In genomic region chr11:134685981-134686380, GRCh38 we compare ENCODE assay signal across 20 cellular contexts.
DNase-seq lines count a peak whose midpoint lies in the region; ATAC-seq and TF ChIP-seq lines count a peak whose summit lies in the region.
"Had no signal": no experiment of that assay in that cellular context is flagged by ENCODE, and none has a peak within 500 bp of the region (broad histone marks: within the 10 kb centered on the region; RNA-seq: fewer than 3 reads in every experiment).

No MANE protein-coding gene starts in this region.

- H3K9me3 ChIP-seq in SJCRH30 (replicated peaks) (no peaks in the 10 kb centered on the region), testis (no peaks in the 10 kb centered on the region)
- H3K9me3 ChIP-seq: BLaER1 treated with 17β-estradiol and CSF1 and Interleukin-3, amounts not matched to agents 10 nM and 100 nM had no signal

- H3K27me3 ChIP-seq in GM23338 (ENCODE audit: insufficient read depth), result no peaks in the 10 kb centered on the region
- H3K27me3 ChIP-seq in SJCRH30, result peaks cover 14% of the 10 kb centered on the region; the same call in 1 of the 2 replicates
- no peaks in the 10 kb centered on the region for H3K27me3 ChIP-seq in testis
- H3K27me3 ChIP-seq: BLaER1 treated with 17β-estradiol and CSF1 and Interleukin-3, amounts not matched to agents 10 nM and 100 nM had no signal

- TF ChIP-seq CTCF in GM23338 (conservative IDR thresholded peaks at IDR 0.05; ENCODE audit: low read depth in 2 of 2), result no peak
- TF ChIP-seq CTCF in testis (IDR thresholded peaks at IDR 0.05), result no peak

- no peaks in the 10 kb centered on the region for H3K4me1 Mint-ChIP-seq in GM23338
- H3K4me1 Mint-ChIP-seq: B cell, IgD-negative memory B cell had no signal

- H3K27me3 Mint-ChIP-seq in GM23338 (ENCODE audit: insufficient read depth, low read depth, poor library complexity), result peaks cover 2% of the 10 kb centered on the region

- intact Hi-C loops in testis (cut with DNase I; ENCODE audit: low total_unique reads), result no loop called here

- H3F3A ChIP-seq in GM23338 (replicated peaks; ENCODE audit: low read depth), result no peaks in the 10 kb centered on the region

- ATAC-seq in GM23338 (peak; percentile 63), GM18909 (IDR thresholded peaks at IDR 0.05; ENCODE audit: poor library complexity, unreplicated experiment) (no peak)
- ATAC-seq: CD8-positive, alpha-beta T cell; GM12878; HCT116; HepG2 had no signal

- H3K36me3 Mint-ChIP-seq in GM23338 (ENCODE audit: low read depth), result no peaks in the 10 kb centered on the region
- H3K36me3 Mint-ChIP-seq: CD8-positive, alpha-beta T cell had no signal

- H3K36me3 ChIP-seq in GM23338 (ENCODE audit: insufficient read depth) (no peaks in the 10 kb centered on the region), SJCRH30 (no peaks in the 10 kb centered on the region), testis (ENCODE audit: low read depth, missing control alignments) (no peaks in the 10 kb centered on the region)
- H3K36me3 ChIP-seq: BLaER1 treated with 17β-estradiol and CSF1 and Interleukin-3, amounts not matched to agents 10 nM and 100 nM had no signal

- H4K20me1 ChIP-seq in GM23338 (replicated peaks; ENCODE audit: insufficient read depth), result no peaks in the 10 kb centered on the region
- H4K20me1 ChIP-seq: BLaER1 treated with 17β-estradiol and CSF1 and Interleukin-3, amounts not matched to agents 10 nM and 100 nM had no signal

- H3K4me3 Mint-ChIP-seq in GM23338, result no peak overlapping the region
- H3K4me3 Mint-ChIP-seq: B cell; CD8-positive, alpha-beta T cell; HFFc6; IgD-negative memory B cell had no signal

- no peak overlapping the region for H3K4me2 ChIP-seq in GM23338
- H3K4me2 ChIP-seq: BLaER1 treated with 17β-estradiol and CSF1 and Interleukin-3, amounts not matched to agents 10 nM and 100 nM had no signal

- peak; percentile 14 for DNase-seq in GM23338 (ENCODE audit: low spot score)
- no peak for DNase-seq in SJCRH30
- DNase-seq in left kidney (ENCODE audit: low read depth, low spot score), result peak; percentile 40
- DNase-seq in testis, result no peak
- DNase-seq in kidney glomerular epithelial cell (lab: John Stamatoyannopoulos, UW), result no peak
- DNase-seq: CD8-positive, alpha-beta T cell; DMS 273 treated with DMSO at 0.1 percent for 48 hours; DMS53; DND-41; EL; GOT3; H7; HFFc6 had no signal

- no peaks in the 10 kb centered on the region for H3K9me2 ChIP-seq in GM23338 (ENCODE audit: insufficient read depth)

- no peak for TF ChIP-seq POLR2A in testis (IDR thresholded peaks at IDR 0.05)

- no peaks in the 10 kb centered on the region for H3K79me2 ChIP-seq in GM23338 (replicated peaks; ENCODE audit: insufficient read depth)

- H3K27ac ChIP-seq in GM23338 (ENCODE audit: low read depth), result no peak overlapping the region
- H3K27ac ChIP-seq in SJCRH30, result peak overlapping the region; percentile 13; the same call in 1 of the 2 replicates
- no peak overlapping the region for H3K27ac ChIP-seq in testis
- H3K27ac ChIP-seq: BLaER1 treated with 17β-estradiol and CSF1 and Interleukin-3, amounts not matched to agents 10 nM and 100 nM had no signal

- 75 to 82% methylated on average over 5 of the region's 5 CpGs for WGBS in testis, 2 donors

- no peaks in the 10 kb centered on the region for H3K9me3 Mint-ChIP-seq in GM23338
- H3K9me3 Mint-ChIP-seq: CD8-positive, alpha-beta T cell; IgD-negative memory B cell had no signal

- H3K27ac Mint-ChIP-seq in GM23338, result no peak overlapping the region
- H3K27ac Mint-ChIP-seq: B cell; CD8-positive, alpha-beta T cell; HFFc6; IgD-negative memory B cell had no signal

- no peak overlapping the region for H2AFZ ChIP-seq in GM23338

- H3K4me1 ChIP-seq in GM23338 (ENCODE audit: insufficient read depth) (peaks cover 7% of the 10 kb centered on the region), SJCRH30 (no peaks in the 10 kb centered on the region), testis (no peaks in the 10 kb centered on the region)
- H3K4me1 ChIP-seq: BLaER1 treated with 17β-estradiol and CSF1 and Interleukin-3, amounts not matched to agents 10 nM and 100 nM had no signal

- no peak overlapping the region for H3K4me3 ChIP-seq in GM23338
- H3K4me3 ChIP-seq in SJCRH30, result no peak overlapping the region
- no peak overlapping the region for H3K4me3 ChIP-seq in testis
- H3K4me3 ChIP-seq: BLaER1 treated with 17β-estradiol and CSF1 and Interleukin-3, amounts not matched to agents 10 nM and 100 nM; GM12878 had no signal

TF ChIP-seq in GM23338, 12 proteins besides CTCF, POLR2A, EP300 and RAD21 (continues in another document):
- TF ChIP-seq ETS1 (IDR thresholded peaks at IDR 0.05) (no peak), ZNF114 (CRISPR knock-in tag; IDR thresholded peaks at IDR 0.05) (no peak), NANOG (IDR thresholded peaks at IDR 0.05; ENCODE audit: borderline replicate concordance) (no peak), REST (IDR thresholded peaks at IDR 0.05; ENCODE audit: unreplicated experiment) (no peak), STAT1 (IDR thresholded peaks at IDR 0.05; ENCODE audit: unreplicated experiment) (no peak)

Comparison
In these comparisons a context has a peak if more than half of its experiments do, and no peak if none do; other contexts are left out.
1. DNase-seq: peak in GM23338 (single experiment) and left kidney (single experiment); none in SJCRH30 (0 of 2), testis (single experiment) and kidney glomerular epithelial cell (single experiment).